ENCODE assay signal across 25 cellular contexts in the genomic region with DNA sequence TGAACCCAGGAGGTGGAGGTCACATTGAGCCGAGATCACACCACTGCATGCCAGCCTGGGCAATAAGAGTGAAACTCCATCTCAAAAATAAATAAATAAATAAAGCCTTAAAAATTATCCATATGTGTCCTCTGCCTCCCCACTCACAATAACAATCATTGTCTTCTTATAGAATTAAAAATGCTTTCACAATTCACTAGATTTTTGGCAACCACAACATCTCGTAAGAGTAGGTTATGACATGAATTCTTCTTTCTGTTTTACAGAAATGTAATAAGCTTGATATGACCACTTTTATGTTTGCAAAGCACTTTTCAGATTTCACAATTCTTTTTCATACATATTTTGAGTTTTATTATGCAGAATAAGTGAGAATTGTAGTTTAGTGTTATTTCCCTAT.
"Had no signal": no experiment of that assay in that cellular context is flagged by ENCODE, and none has a peak within 500 bp of the region (broad histone marks: within the 10 kb centered on the region; RNA-seq: fewer than 3 reads in every experiment).

No MANE protein-coding gene starts in this region.

- ATAC-seq: activated CD4-positive, alpha-beta T cell treated with anti-CD3 and anti-CD28 coated beads for 36 hours; activated CD8-positive, alpha-beta memory T cell treated with anti-CD3 and anti-CD28 coated beads, Interleukin-2, amount 10 ng/mL, durations not matched to agents 7 days and 5 days; activated CD8-positive, alpha-beta T cell treated with anti-CD3 and anti-CD28 coated beads, Interleukin-2, amount 10 ng/mL, durations not matched to agents 7 days and 5 days; activated naive CD8-positive, alpha-beta T cell treated with anti-CD3 and anti-CD28 coated beads, Interleukin-2, amount 50 U/mL, for 24 hours; esophagus mucosa; foreskin keratinocyte; gastroesophageal sphincter had no signal

- H3K27me3 ChIP-seq: ascending aorta, breast epithelium, cardiac muscle cell, colonic mucosa, foreskin keratinocyte, gastroesophageal sphincter had no signal

- H3K9me3 ChIP-seq: ascending aorta, colonic mucosa had no signal

- DNase-seq: activated CD4-positive, alpha-beta memory T cell treated with anti-CD3 and anti-CD28 coated beads for 36 hours; activated CD4-positive, alpha-beta T cell treated with anti-CD3 and anti-CD28 coated beads for 36 hours; activated CD4-positive, alpha-beta T cell treated with anti-CD3 and anti-CD28 coated beads, Interleukin-2, amount 10 ng/mL, durations not matched to agents 24 days and 14 days; activated CD4-positive, CD25-positive, alpha-beta regulatory T cell; activated CD4-positive, CD25-positive, alpha-beta regulatory T cell treated with anti-CD3 and anti-CD28 coated beads, Interleukin-2, amount 50 U/mL, for 72 hours; activated CD8-positive, alpha-beta memory T cell treated with anti-CD3 and anti-CD28 coated beads, Interleukin-2, amount 10 ng/mL, durations not matched to agents 7 days and 5 days; activated CD8-positive, alpha-beta memory T cell treated with anti-CD3 and anti-CD28 coated beads, Interleukin-2, amount 50 U/mL, for 4 hours; activated CD8-positive, alpha-beta T cell treated with anti-CD3 and anti-CD28 coated beads, Interleukin-2, amount 10 ng/mL, durations not matched to agents 7 days and 5 days; activated effector memory CD4-positive, alpha-beta T cell treated with anti-CD3 and anti-CD28 coated beads, Interleukin-2, amount 50 U/mL, for 16 hours; activated naive CD4-positive, alpha-beta T cell treated with anti-CD3 and anti-CD28 coated beads for 36 hours; activated naive CD8-positive, alpha-beta T cell treated with anti-CD3 and anti-CD28 coated beads for 36 hours; activated naive CD8-positive, alpha-beta T cell treated with anti-CD3 and anti-CD28 coated beads, Interleukin-2, amount 50 U/mL, for 24 hours; activated T-cell treated with anti-CD3 and anti-CD28 coated beads, Interleukin-2, amount 50 U/mL, for 1 hour; activated T-cell treated with anti-CD3 and anti-CD28 coated beads, Interleukin-2, amount 50 U/mL, for 48 hours; central memory CD4-positive, alpha-beta T cell; cerebellar nuclear complex; colonic mucosa; effector CD8-positive, alpha-beta T cell; foreskin keratinocyte; T-helper 2 cell had no signal

- H3K27ac ChIP-seq: breast epithelium, cardiac muscle cell, colonic mucosa, foreskin keratinocyte, gastroesophageal sphincter had no signal

- H3K4me3 ChIP-seq: ascending aorta, breast epithelium, cardiac muscle cell, colonic mucosa, gastroesophageal sphincter had no signal

- H3K4me1 ChIP-seq: colonic mucosa had no signal

- H3K36me3 ChIP-seq: ascending aorta, breast epithelium, cardiac muscle cell, colonic mucosa had no signal
